9 cellular contexts compared by ENCODE assay signal in the genomic region with DNA sequence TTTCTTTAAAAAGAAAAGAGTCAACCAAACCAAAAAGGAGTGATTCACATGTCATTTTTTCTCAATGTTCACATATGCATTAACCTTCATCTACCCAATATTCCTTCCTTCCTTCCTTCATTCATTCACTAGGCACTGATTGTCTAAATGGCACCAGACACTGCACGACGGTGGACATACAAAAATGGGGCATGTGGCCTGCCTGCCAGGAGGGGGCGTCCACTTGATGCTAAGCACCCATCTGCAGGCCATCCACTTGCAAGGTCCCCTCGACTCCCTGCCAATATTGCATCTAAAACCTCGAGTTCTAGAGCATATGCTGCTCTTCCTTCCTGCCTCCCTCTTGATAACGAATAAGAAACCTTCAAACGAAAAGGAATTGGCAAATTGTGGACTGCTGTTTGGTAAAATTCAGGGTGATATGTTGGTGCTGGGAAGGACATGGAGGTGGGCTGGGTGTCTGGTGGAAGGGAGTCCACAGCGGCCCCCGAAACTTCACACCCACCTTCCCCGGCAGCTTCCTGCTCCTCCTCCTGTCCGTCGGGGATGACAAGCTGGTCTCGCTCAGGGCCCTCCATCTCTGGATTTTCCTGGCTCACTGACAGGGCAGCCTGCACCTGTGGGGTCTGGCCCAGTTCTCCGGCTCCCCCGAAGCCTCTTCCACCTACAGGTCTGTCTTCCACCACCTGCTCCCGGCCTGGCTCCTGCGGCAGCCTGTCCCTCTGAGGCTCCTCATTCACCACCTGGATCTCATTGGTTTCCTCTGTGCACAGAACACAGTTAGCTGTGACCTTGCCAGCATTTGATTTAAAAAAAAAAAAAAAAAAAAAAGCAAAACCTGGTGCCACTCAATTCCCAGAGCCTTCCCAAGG.
DNase-seq lines count a peak whose midpoint lies in the region; ATAC-seq, FAIRE-seq and TF ChIP-seq lines count a peak whose summit lies in the region.
"Had no signal": no experiment of that assay in that cellular context is flagged by ENCODE, and none has a peak within 500 bp of the region (broad histone marks: within the 10 kb centered on the region; RNA-seq: fewer than 3 reads in every experiment).

No MANE protein-coding gene starts in this region.

- H3K27me3 ChIP-seq in small intestine (ENCODE audit: control insufficient read depth in 2 of 2, insufficient read depth in 2 of 2, low read length in 2 of 2): no peaks in the 10 kb centered on the region
- H3K27me3 ChIP-seq: thyroid gland had no signal

- DNase-seq in CD14-positive monocyte (ENCODE audit: low spot score) (no peak), H4 (ENCODE audit: low spot score) (peak; percentile 47), NCI-H748 (lab: John Stamatoyannopoulos, UW; ENCODE audit: unreplicated experiment) (peak; percentile 62), endothelial cell (ENCODE audit: low spot score) (peak; percentile 69), small intestine (peak; percentile 51), foreskin melanocyte (no peak)
- no peak for DNase-seq in activated T-cell treated with anti-CD3 and anti-CD28 coated beads, Interleukin-2, amount 50 U/mL, for 4 hours

- no peak overlapping the region for H3K4me3 ChIP-seq in small intestine (ENCODE audit: low read depth in 1 of 2, low read length in 2 of 2)
- H3K4me3 ChIP-seq: thyroid gland had no signal

- H3K9me3 Mint-ChIP-seq in CD14-positive monocyte: peaks cover 0 to 1% (median 0%) of the 10 kb centered on the region in 7 donors
- no peaks in the 10 kb centered on the region for H3K9me3 Mint-ChIP-seq in endothelial cell (ENCODE audit: unreplicated experiment)
- H3K9me3 Mint-ChIP-seq in activated T-cell treated with anti-CD3 and anti-CD28 coated beads, Interleukin-2, amount 50 U/mL, for 4 hours: no peaks in the 10 kb centered on the region

- H3K4me3 Mint-ChIP-seq in CD14-positive monocyte (no peak overlapping the region), endothelial cell (ENCODE audit: unreplicated experiment) (no peak overlapping the region)
- no peak overlapping the region for H3K4me3 Mint-ChIP-seq in activated T-cell treated with anti-CD3 and anti-CD28 coated beads, Interleukin-2, amount 50 U/mL, for 4 hours

- H3K27ac Mint-ChIP-seq in CD14-positive monocyte (peak overlapping the region in 1 of 7 donors; percentile 2), endothelial cell (ENCODE audit: unreplicated experiment) (no peak overlapping the region)

- H3K27me3 Mint-ChIP-seq in CD14-positive monocyte (ENCODE audit: low read depth in 3 of 3) (no peaks in the 10 kb centered on the region), endothelial cell (ENCODE audit: unreplicated experiment) (peaks cover 5% of the 10 kb centered on the region)
- peaks cover 3% of the 10 kb centered on the region for H3K27me3 Mint-ChIP-seq in activated T-cell treated with anti-CD3 and anti-CD28 coated beads, Interleukin-2, amount 50 U/mL, for 4 hours (ENCODE audit: low read depth)

- no peak for ATAC-seq in GM18505 (IDR thresholded peaks at IDR 0.05; ENCODE audit: unreplicated experiment)
- no peak for ATAC-seq in activated T-cell treated with anti-CD3 and anti-CD28 coated beads, Interleukin-2, amount 50 U/mL, for 4 hours

- 55 to 74% (median 57%) methylated on average over 14 to 17 of the region's 17 CpGs for WGBS in small intestine, 3 donors

- H3K9me3 ChIP-seq in small intestine (ENCODE audit: control insufficient read depth, low read depth): no peaks in the 10 kb centered on the region
- H3K9me3 ChIP-seq: thyroid gland had no signal

- H3K36me3 ChIP-seq in small intestine (ENCODE audit: control insufficient read depth in 2 of 2, insufficient read depth in 2 of 2, low read length in 2 of 2): peaks cover 4 to 12% of the 10 kb centered on the region in 2 donors

- intact Hi-C loops in CD14-positive monocyte (cut with micrococcal nuclease): no loop called here

- FAIRE-seq in small intestine (lab: Jason Lieb, UNC): no peak

- no peak overlapping the region for H3K27ac ChIP-seq in small intestine (ENCODE audit: low read depth in 1 of 2, low read length in 1 of 2)
- H3K27ac ChIP-seq: thyroid gland had no signal

- H3K4me1 ChIP-seq in small intestine (ENCODE audit: control insufficient read depth in 2 of 2, insufficient read depth in 1 of 2, low read depth in 1 of 2, low read length in 1 of 2): no peaks in the 10 kb centered on the region
- H3K4me1 ChIP-seq: thyroid gland had no signal

- H3K36me3 Mint-ChIP-seq in CD14-positive monocyte (peaks cover 50 to 66% of the 10 kb centered on the region in 2 donors), endothelial cell (ENCODE audit: low read depth, unreplicated experiment) (peaks cover 25% of the 10 kb centered on the region)
- no peaks in the 10 kb centered on the region for H3K36me3 Mint-ChIP-seq in activated T-cell treated with anti-CD3 and anti-CD28 coated beads, Interleukin-2, amount 50 U/mL, for 4 hours (ENCODE audit: insufficient read depth)

- peak; percentile 63 for TF ChIP-seq CTCF in CD14-positive monocyte (IDR thresholded peaks at IDR 0.05)
- peak; percentile 67 for TF ChIP-seq CTCF in endothelial cell (IDR thresholded peaks at IDR 0.05; ENCODE audit: unreplicated experiment)

- TF ChIP-seq POLR2A in GM18505 (IDR thresholded peaks at IDR 0.05; ENCODE audit: borderline replicate concordance, extremely low read depth, insufficient read depth, insufficient read length): no peak

- H3K4me1 Mint-ChIP-seq in CD14-positive monocyte (no peaks in the 10 kb centered on the region), endothelial cell (ENCODE audit: unreplicated experiment) (no peaks in the 10 kb centered on the region)
- H3K4me1 Mint-ChIP-seq in activated T-cell treated with anti-CD3 and anti-CD28 coated beads, Interleukin-2, amount 50 U/mL, for 4 hours (ENCODE audit: low read depth): no peaks in the 10 kb centered on the region

Comparison
In these comparisons a context has a peak if more than half of its experiments do, and no peak if none do; other contexts are left out.
1. DNase-seq: peak in H4 (single experiment), NCI-H748 (single experiment), endothelial cell (single experiment) and small intestine (single experiment); none in CD14-positive monocyte (single experiment), foreskin melanocyte (single experiment) and activated T-cell treated with anti-CD3 and anti-CD28 coated beads, Interleukin-2, amount 50 U/mL, for 4 hours (single experiment).